ENCODE assay signal across 8 cellular contexts in the genomic region with DNA sequence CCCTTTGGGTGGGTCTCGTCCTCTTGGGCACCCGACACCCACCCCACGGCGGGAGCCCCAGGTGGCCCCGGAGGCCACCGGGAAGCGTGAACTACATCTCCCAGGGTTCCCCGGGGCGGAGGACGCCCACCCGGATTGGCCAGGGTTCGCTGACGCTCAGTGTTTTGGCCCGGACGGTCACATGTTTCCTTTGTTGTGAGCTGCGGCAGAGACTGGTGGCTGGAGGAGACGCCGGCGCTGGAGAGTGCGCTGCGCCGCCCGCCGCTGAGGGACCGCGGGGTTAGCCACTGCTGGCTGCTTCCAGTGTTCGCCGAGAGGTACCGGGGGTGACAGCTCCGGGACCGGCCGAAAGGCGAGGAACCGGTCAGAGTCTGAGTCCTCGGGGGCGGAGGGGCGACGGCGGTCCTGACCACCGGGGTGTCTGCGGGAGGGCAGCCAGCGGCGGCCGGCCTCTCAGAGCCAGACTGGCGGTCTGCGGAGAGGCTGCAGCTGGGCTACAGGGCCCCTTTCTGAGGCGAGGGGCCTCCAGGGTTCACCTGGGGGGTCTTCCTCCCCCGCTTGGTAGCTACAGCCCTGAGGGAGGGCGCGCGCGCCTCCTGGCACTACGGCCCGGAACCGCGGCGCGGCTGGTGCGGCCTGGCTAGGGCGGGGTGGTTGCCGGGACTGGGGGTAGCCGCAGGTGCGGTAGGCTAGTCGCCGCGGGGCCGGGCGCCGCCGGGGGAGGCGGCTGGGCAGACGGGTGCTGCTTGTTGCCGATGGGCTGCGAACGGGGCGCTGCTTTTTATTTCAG. TPM values are rescaled to one million over a fixed set of nuclear protein-coding genes. Genes with fewer than 3 reads are reported as not detected.
DNase-seq lines count a peak whose midpoint lies in the region; ATAC-seq and FAIRE-seq lines count a peak whose summit lies in the region.

A gene with protein sequence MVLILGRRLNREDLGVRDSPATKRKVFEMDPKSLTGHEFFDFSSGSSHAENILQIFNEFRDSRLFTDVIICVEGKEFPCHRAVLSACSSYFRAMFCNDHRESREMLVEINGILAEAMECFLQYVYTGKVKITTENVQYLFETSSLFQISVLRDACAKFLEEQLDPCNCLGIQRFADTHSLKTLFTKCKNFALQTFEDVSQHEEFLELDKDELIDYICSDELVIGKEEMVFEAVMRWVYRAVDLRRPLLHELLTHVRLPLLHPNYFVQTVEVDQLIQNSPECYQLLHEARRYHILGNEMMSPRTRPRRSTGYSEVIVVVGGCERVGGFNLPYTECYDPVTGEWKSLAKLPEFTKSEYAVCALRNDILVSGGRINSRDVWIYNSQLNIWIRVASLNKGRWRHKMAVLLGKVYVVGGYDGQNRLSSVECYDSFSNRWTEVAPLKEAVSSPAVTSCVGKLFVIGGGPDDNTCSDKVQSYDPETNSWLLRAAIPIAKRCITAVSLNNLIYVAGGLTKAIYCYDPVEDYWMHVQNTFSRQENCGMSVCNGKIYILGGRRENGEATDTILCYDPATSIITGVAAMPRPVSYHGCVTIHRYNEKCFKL (plus strand): TSS at position 193 of the 790 bp plus-strand sequence. CDS start 14,734 bp downstream, outside the sequence.

- WGBS in mesendoderm (ENCODE audit: extremely low coverage, insufficient coverage, low lambda C conversion rate), result no CpG with 5 or more reads among the region's 76 CpGs

- H3K27me3 ChIP-seq in endocrine pancreas (ENCODE audit: control insufficient read depth, insufficient read depth, low read length), result no peaks in the 10 kb centered on the region
- H3K27me3 ChIP-seq in mesendoderm (ENCODE audit: insufficient read depth, low read length, poor library complexity), result no peaks in the 10 kb centered on the region

- peak within 1 kb of the TSS; percentile 83 for H3K4me3 Mint-ChIP-seq in activated CD8-positive, alpha-beta memory T cell treated with anti-CD3 and anti-CD28 coated beads, Interleukin-2, amount 10 ng/mL, durations not matched to agents 7 days and 5 days

- H3K9me3 Mint-ChIP-seq in activated CD8-positive, alpha-beta memory T cell treated with anti-CD3 and anti-CD28 coated beads, Interleukin-2, amount 10 ng/mL, durations not matched to agents 7 days and 5 days (ENCODE audit: low read depth), result no peaks in the 10 kb centered on the region

- peak within 1 kb of the TSS; percentile 63 for H3K56ac ChIP-seq in mesendoderm (ENCODE audit: low read length)

- H3K23ac ChIP-seq in mesendoderm (ENCODE audit: low read length), result no peak within 1 kb of the TSS

- CTCF ChIA-PET in activated CD8-positive, alpha-beta memory T cell treated with anti-CD3 and anti-CD28 coated beads, Interleukin-2, amount 10 ng/mL, durations not matched to agents 7 days and 5 days (lab: Charles Lee), result interaction anchor here (0.6 to 1.6 kb wide), 7 partner anchors 8 to 513 kb away, joined by 3 to 8 read pairs (median 3); a partner anchor contains a TSS

- H3K9ac ChIP-seq in endocrine pancreas (ENCODE audit: control insufficient read depth, insufficient read depth, low read length), result peak within 1 kb of the TSS; percentile 69
- peak within 1 kb of the TSS; percentile 70 for H3K9ac ChIP-seq in mesendoderm (ENCODE audit: low read length)

- H3K9me3 ChIP-seq in endocrine pancreas (ENCODE audit: control insufficient read depth, low read length), result no peaks in the 10 kb centered on the region

- no peak within 1 kb of the TSS for H2BK5ac ChIP-seq in mesendoderm (ENCODE audit: low read length)

- no peak within 1 kb of the TSS for H2AK5ac ChIP-seq in mesendoderm (ENCODE audit: low read length)

- H3K27me3 Mint-ChIP-seq in activated CD8-positive, alpha-beta memory T cell treated with anti-CD3 and anti-CD28 coated beads, Interleukin-2, amount 10 ng/mL, durations not matched to agents 7 days and 5 days, result no peaks in the 10 kb centered on the region

- H3K79me1 ChIP-seq in mesendoderm (ENCODE audit: low read length), result no peaks in the 10 kb centered on the region

- H3K36me3 ChIP-seq in endocrine pancreas (ENCODE audit: control insufficient read depth, insufficient read depth, low read length) (no peaks in the 10 kb centered on the region), mesendoderm (ENCODE audit: control insufficient read depth, insufficient read depth, low read length) (no peaks in the 10 kb centered on the region)

- peak within 1 kb of the TSS; percentile 84 for H3K27ac ChIP-seq in mesendoderm (ENCODE audit: low read depth, low read length)

- H3K4ac ChIP-seq in mesendoderm (ENCODE audit: low read depth, low read length), result no peak within 1 kb of the TSS

- peak within 1 kb of the TSS; percentile 61 for H3K4me2 ChIP-seq in mesendoderm (ENCODE audit: low read length)

- H4K5ac ChIP-seq in mesendoderm (ENCODE audit: low read length), result no peak within 1 kb of the TSS

- FAIRE-seq in HTR-8/SVneo (lab: Jason Lieb, UNC), result peak; percentile 82

- peak within 1 kb of the TSS; percentile 81 for H3K4me3 ChIP-seq in endocrine pancreas (ENCODE audit: control insufficient read depth, insufficient read depth, low read length)
- H3K4me3 ChIP-seq in mesendoderm (ENCODE audit: low read length), result peak within 1 kb of the TSS; percentile 83

- peak within 1 kb of the TSS; percentile 19 for H3K18ac ChIP-seq in mesendoderm (ENCODE audit: low read length)

- no peak within 1 kb of the TSS for H2BK120ac ChIP-seq in mesendoderm (ENCODE audit: low read depth, low read length)

- H3K27ac Mint-ChIP-seq in activated CD8-positive, alpha-beta memory T cell treated with anti-CD3 and anti-CD28 coated beads, Interleukin-2, amount 10 ng/mL, durations not matched to agents 7 days and 5 days, result peak within 1 kb of the TSS; percentile 89

- no peak within 1 kb of the TSS for H2BK15ac ChIP-seq in mesendoderm (replicated peaks; ENCODE audit: low read depth)

- peak; percentile 85 for ATAC-seq in GM21367 (IDR thresholded peaks at IDR 0.05; ENCODE audit: unreplicated experiment)
- peak; percentile 81 for ATAC-seq in activated CD8-positive, alpha-beta memory T cell treated with anti-CD3 and anti-CD28 coated beads, Interleukin-2, amount 10 ng/mL, durations not matched to agents 7 days and 5 days

- no peaks in the 10 kb centered on the region for H3K36me3 Mint-ChIP-seq in activated CD8-positive, alpha-beta memory T cell treated with anti-CD3 and anti-CD28 coated beads, Interleukin-2, amount 10 ng/mL, durations not matched to agents 7 days and 5 days

- DNase-seq in COLO829 (ENCODE audit: low spot score), result peak; percentile 84
- peak; percentile 95 for DNase-seq in HTR-8/SVneo (ENCODE audit: insufficient read length, low spot score)
- peak; percentile 95 for DNase-seq in NOMO-1 treated with DMSO at 0.1 percent for 48 hours (lab: John Stamatoyannopoulos, UW; ENCODE audit: unreplicated experiment)
- DNase-seq in activated CD8-positive, alpha-beta memory T cell treated with anti-CD3 and anti-CD28 coated beads, Interleukin-2, amount 10 ng/mL, durations not matched to agents 7 days and 5 days, result peak; percentile 96
- DNase-seq in mesendoderm, result peak; percentile 97
- DNase-seq in stimulated activated CD8-positive, alpha-beta memory T cell treated with anti-CD3 and anti-CD28 coated beads, Interleukin-15, amount 100 ng/mL, for 1 hour (ENCODE audit: low read depth), result peak; percentile 84

- peaks cover 29% of the 10 kb centered on the region for H3K4me1 Mint-ChIP-seq in activated CD8-positive, alpha-beta memory T cell treated with anti-CD3 and anti-CD28 coated beads, Interleukin-2, amount 10 ng/mL, durations not matched to agents 7 days and 5 days

- no peaks in the 10 kb centered on the region for H3K79me2 ChIP-seq in mesendoderm (ENCODE audit: control insufficient read depth, insufficient read depth, low read length)

- no peak within 1 kb of the TSS for H4K8ac ChIP-seq in mesendoderm (ENCODE audit: low read depth, low read length)

- H3K4me1 ChIP-seq in endocrine pancreas (ENCODE audit: control insufficient read depth, insufficient read depth, low read length), result no peaks in the 10 kb centered on the region
- H3K4me1 ChIP-seq in mesendoderm (ENCODE audit: control insufficient read depth, low read depth, low read length), result no peaks in the 10 kb centered on the region

RNA-seq across cellular contexts. Expression of the gene that starts here (rescaled TPM):
- 10 to 100 TPM; 14.4 to 16.9 TPM for total RNA-seq in activated CD8-positive, alpha-beta memory T cell treated with anti-CD3 and anti-CD28 coated beads, Interleukin-2, amount 10 ng/mL, durations not matched to agents 7 days and 5 days
- 6.1 TPM for polyA plus RNA-seq in mesendoderm (2013, experiment 1 of 2)
- 5.2 TPM for polyA plus RNA-seq in mesendoderm (2013, experiment 2 of 2)

Comparison
In these comparisons a context has a peak if more than half of its experiments do, and no peak if none do; other contexts are left out.
1. Peak in every context shown above with its lines: DNase-seq, ATAC-seq, H3K4me3 ChIP-seq and H3K27ac ChIP-seq.